19 cellular contexts compared by ENCODE assay signal in the genomic region with DNA sequence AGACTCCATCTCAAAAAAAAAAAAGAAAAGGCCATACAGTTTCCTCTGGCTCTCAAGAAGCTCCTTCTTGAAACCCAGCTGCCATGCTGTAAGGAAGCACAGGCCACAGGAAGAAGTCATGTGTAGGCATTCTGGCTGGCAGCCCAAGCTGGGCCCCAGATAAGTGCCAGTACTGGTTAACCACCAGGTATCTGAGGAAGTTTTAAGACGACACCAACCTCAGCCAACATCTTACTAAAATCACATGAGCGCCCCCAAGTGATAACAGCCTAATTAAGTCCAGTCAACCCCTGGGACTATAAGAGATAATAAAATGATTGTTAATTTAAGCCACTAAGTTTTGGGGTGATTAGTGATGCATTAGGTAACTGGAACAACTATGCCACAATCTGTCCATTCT.
"Had no signal": no experiment of that assay in that cellular context is flagged by ENCODE, and none has a peak within 500 bp of the region (broad histone marks: within the 10 kb centered on the region; RNA-seq: fewer than 3 reads in every experiment).

No MANE protein-coding gene starts in this region.

- H3K9me3 ChIP-seq: lower lobe of right lung, psoas muscle, right lobe of liver, upper lobe of left lung had no signal

- H3K27ac Mint-ChIP-seq: effector memory CD8-positive, alpha-beta T cell; mesothelial cell of epicardium; nephron progenitor cell; stimulated activated naive CD8-positive, alpha-beta T cell treated with anti-CD3 and anti-CD28 coated beads, Interleukin-15, Interleukin-2, amounts not matched to agents 100 ng/mL and 50 ng/mL, for 24 hours had no signal

- ATAC-seq: effector memory CD8-positive, alpha-beta T cell; left cardiac atrium; lower lobe of right lung; psoas muscle; right lobe of liver had no signal

- H3K4me2 ChIP-seq: smooth muscle cell had no signal

- DNase-seq: activated CD4-positive, alpha-beta T cell treated with anti-CD3 and anti-CD28 coated beads, Interleukin-2, amount 50 U/mL, for 1 hour; activated CD4-positive, CD25-positive, alpha-beta regulatory T cell; activated naive CD4-positive, alpha-beta T cell treated with anti-CD3 and anti-CD28 coated beads, Interleukin-2, amount 50 U/mL, for 16 hours; activated T-cell treated with anti-CD3 and anti-CD28 coated beads for 4 hours; dermis blood vessel endothelial cell; effector memory CD8-positive, alpha-beta T cell; head of caudate nucleus; left cardiac atrium; lower lobe of right lung; nephron progenitor cell; psoas muscle; right lobe of liver; stimulated activated CD4-positive, alpha-beta T cell treated with anti-CD3 and anti-CD28 coated beads, Interleukin-4, amount 100 ng/mL, for 4 hours; stimulated activated CD8-positive, alpha-beta memory T cell treated with anti-CD3 and anti-CD28 coated beads, Interleukin-4, amount 100 ng/mL, for 48 hours; upper lobe of left lung had no signal

- H3K27me3 ChIP-seq: right lobe of liver, upper lobe of left lung had no signal

- H3K4me1 ChIP-seq: lower lobe of right lung, psoas muscle, right lobe of liver, upper lobe of left lung had no signal

- H3K4me1 Mint-ChIP-seq: mesothelial cell of epicardium, nephron progenitor cell had no signal

- H3K36me3 ChIP-seq: right lobe of liver had no signal

- H3K27ac ChIP-seq: epithelial cell of prostate, lower lobe of right lung, psoas muscle, right lobe of liver, upper lobe of left lung had no signal

- H3K4me3 ChIP-seq: lower lobe of right lung, psoas muscle, right lobe of liver, smooth muscle cell, upper lobe of left lung had no signal

- H3K4me3 Mint-ChIP-seq: effector memory CD8-positive, alpha-beta T cell; mesothelial cell of epicardium; nephron progenitor cell; stimulated activated naive CD8-positive, alpha-beta T cell treated with anti-CD3 and anti-CD28 coated beads, Interleukin-15, Interleukin-2, amounts not matched to agents 100 ng/mL and 50 ng/mL, for 24 hours had no signal

- H3K9me3 Mint-ChIP-seq: effector memory CD8-positive, alpha-beta T cell; mesothelial cell of epicardium; nephron progenitor cell; stimulated activated naive CD8-positive, alpha-beta T cell treated with anti-CD3 and anti-CD28 coated beads, Interleukin-15, Interleukin-2, amounts not matched to agents 100 ng/mL and 50 ng/mL, for 24 hours had no signal

- H3K27me3 Mint-ChIP-seq: effector memory CD8-positive, alpha-beta T cell; stimulated activated naive CD8-positive, alpha-beta T cell treated with anti-CD3 and anti-CD28 coated beads, Interleukin-15, Interleukin-2, amounts not matched to agents 100 ng/mL and 50 ng/mL, for 24 hours had no signal
